Comparison of ENCODE assay signal across 17 cellular contexts in genomic region chr6:1094306-1094705, GRCh38.
A peak's percentile ranks its signal among the peaks of the same experiment; 100 is the strongest.
DNase-seq lines count a peak whose midpoint lies in the region; TF ChIP-seq lines count a peak whose summit lies in the region.
"Had no signal": no experiment of that assay in that cellular context is flagged by ENCODE, and none has a peak within 500 bp of the region (broad histone marks: within the 10 kb centered on the region; RNA-seq: fewer than 3 reads in every experiment).

No MANE protein-coding gene starts in this region.

- H3K79me2 ChIP-seq in Karpas-422 (ENCODE audit: low read length): no peaks in the 10 kb centered on the region
- H3K79me2 ChIP-seq: parathyroid adenoma had no signal

- no peaks in the 10 kb centered on the region for H3K36me3 Mint-ChIP-seq in Calu3 (ENCODE audit: insufficient read depth, unreplicated experiment)
- H3K36me3 Mint-ChIP-seq: activated CD4-positive, alpha-beta memory T cell treated with anti-CD3 and anti-CD28 coated beads for 36 hours had no signal

- no peaks in the 10 kb centered on the region for H4K20me1 ChIP-seq in Karpas-422 (ENCODE audit: insufficient read depth, low read depth, low read length)
- H4K20me1 ChIP-seq: BLaER1 had no signal

- no peak overlapping the region for H3K4me3 ChIP-seq in Karpas-422 (ENCODE audit: low read length)
- H3K4me3 ChIP-seq: BLaER1 had no signal

- H3K36me3 ChIP-seq in Karpas-422 (ENCODE audit: insufficient read depth, low read length): no peaks in the 10 kb centered on the region
- H3K36me3 ChIP-seq: BLaER1 had no signal

- no peak overlapping the region for H3K27ac ChIP-seq in Karpas-422 (ENCODE audit: low read length)
- H3K27ac ChIP-seq: BLaER1, parathyroid adenoma had no signal

- intact Hi-C loops in Calu3 (cut with micrococcal nuclease; ENCODE audit: unreplicated experiment): no loop called here

- H3K4me2 ChIP-seq in Karpas-422 (ENCODE audit: low read depth, low read length, poor library complexity, severe bottlenecking): no peak overlapping the region
- H3K4me2 ChIP-seq: BLaER1 had no signal

- DNase-seq in AG20443 (ENCODE audit: low spot score) (peak; percentile 80), M059J (ENCODE audit: low read depth) (peak; percentile 55), fibroblast of peridontal ligament (ENCODE audit: extremely low read depth) (peak; percentile 95), renal cortical epithelial cell (ENCODE audit: low read depth) (peak; percentile 23), Calu3 (no peak), NCI-H2171 (lab: John Stamatoyannopoulos, UW) (no peak), NOMO-1 (lab: John Stamatoyannopoulos, UW; ENCODE audit: unreplicated experiment in 2 of 2) (no peak), Karpas-422 (no peak)
- DNase-seq: activated CD4-positive, alpha-beta memory T cell treated with anti-CD3 and anti-CD28 coated beads for 36 hours; activated T-cell treated with anti-CD3 and anti-CD28 coated beads, Interleukin-2, amount 50 U/mL, for 72 hours; cerebellar nuclear complex; H7; NCI-H2029; NCI-H524 treated with DMSO at 0.1 percent for 48 hours; PC-3 had no signal

- no TSS peak for BruUV-seq in Calu3 (replicated peaks; lab: Mats Ljungman, UMichigan)

- no peak overlapping the region for H3K4me3 Mint-ChIP-seq in Calu3 (ENCODE audit: low read depth, unreplicated experiment)
- H3K4me3 Mint-ChIP-seq: activated CD4-positive, alpha-beta memory T cell treated with anti-CD3 and anti-CD28 coated beads for 36 hours; activated T-cell treated with anti-CD3 and anti-CD28 coated beads, Interleukin-2, amount 50 U/mL, for 72 hours had no signal

- CTCF ChIA-PET in Calu3 (lab: Charles Lee): no interaction called here

- H3K4me1 Mint-ChIP-seq in Calu3 (ENCODE audit: low read depth, unreplicated experiment): no peaks in the 10 kb centered on the region

- H3K9me2 ChIP-seq in Karpas-422 (replicated peaks; ENCODE audit: insufficient read depth, low read length): no peaks in the 10 kb centered on the region

- no peak overlapping the region for H2AFZ ChIP-seq in Karpas-422 (ENCODE audit: low read length)
- H2AFZ ChIP-seq: parathyroid adenoma had no signal

- no peaks in the 10 kb centered on the region for H3K9me3 Mint-ChIP-seq in Calu3 (ENCODE audit: low read depth, unreplicated experiment)
- H3K9me3 Mint-ChIP-seq: activated CD4-positive, alpha-beta memory T cell treated with anti-CD3 and anti-CD28 coated beads for 36 hours; activated T-cell treated with anti-CD3 and anti-CD28 coated beads, Interleukin-2, amount 50 U/mL, for 72 hours had no signal

- no peaks in the 10 kb centered on the region for H3K4me1 ChIP-seq in Karpas-422 (ENCODE audit: low read length)
- H3K4me1 ChIP-seq: parathyroid adenoma had no signal

- H3K27ac Mint-ChIP-seq in Calu3 (ENCODE audit: unreplicated experiment): no peak overlapping the region
- H3K27ac Mint-ChIP-seq: activated CD4-positive, alpha-beta memory T cell treated with anti-CD3 and anti-CD28 coated beads for 36 hours; activated T-cell treated with anti-CD3 and anti-CD28 coated beads, Interleukin-2, amount 50 U/mL, for 72 hours had no signal

- no peak for TF ChIP-seq CTCF in Calu3 (IDR thresholded peaks at IDR 0.05; ENCODE audit: unreplicated experiment)

- H3K27me3 Mint-ChIP-seq in Calu3 (ENCODE audit: unreplicated experiment): no peaks in the 10 kb centered on the region

- no peaks in the 10 kb centered on the region for H3K27me3 ChIP-seq in Karpas-422 (ENCODE audit: low read length)
- H3K27me3 ChIP-seq: BLaER1 had no signal

- no peak overlapping the region for H3K9ac ChIP-seq in Karpas-422 (ENCODE audit: low read length)
- H3K9ac ChIP-seq: BLaER1, parathyroid adenoma had no signal

- no peaks in the 10 kb centered on the region for H3K9me3 ChIP-seq in Karpas-422 (ENCODE audit: low read length)

Comparison
In these comparisons a context has a peak if more than half of its experiments do, and no peak if none do; other contexts are left out.
1. DNase-seq: peak in AG20443 (single experiment), M059J (single experiment), fibroblast of peridontal ligament (single experiment) and renal cortical epithelial cell (single experiment); none in Calu3 (single experiment), NCI-H2171 (single experiment), NOMO-1 (0 of 2) and Karpas-422 (single experiment).